In the genomic region with DNA sequence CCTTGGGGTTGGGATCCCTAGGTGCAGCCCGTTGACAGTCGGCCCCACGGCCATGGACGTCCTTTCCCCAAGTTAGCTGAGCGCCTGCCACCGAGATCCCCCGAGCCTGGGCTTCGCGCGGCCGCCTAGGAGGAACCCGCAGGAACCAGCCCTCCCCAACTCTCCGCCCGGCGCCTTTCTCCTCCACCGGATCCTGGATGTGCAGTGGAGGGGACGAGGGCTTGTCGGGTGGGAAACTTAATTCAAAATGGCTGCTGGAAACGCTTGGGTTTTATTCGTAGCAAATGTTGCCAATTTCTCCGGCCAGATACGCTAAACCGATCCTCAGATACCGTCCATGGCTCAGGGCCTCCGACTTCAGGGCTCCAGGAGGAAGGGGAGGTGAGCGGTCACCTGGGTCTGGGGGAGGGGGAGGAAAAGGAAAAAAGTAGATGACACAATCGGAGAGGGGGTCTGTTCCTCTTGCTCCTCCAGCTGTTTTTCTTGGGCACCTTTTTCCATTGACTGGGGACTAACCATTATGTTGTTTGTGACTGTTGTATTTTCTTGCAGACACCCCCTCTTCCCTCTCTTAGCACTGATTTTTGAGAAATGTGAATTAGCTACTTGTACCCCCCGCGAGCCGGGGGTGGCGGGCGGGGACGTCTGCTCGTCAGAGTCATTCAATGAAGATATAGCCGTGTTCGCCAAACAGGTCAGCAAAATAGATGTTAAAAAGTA, we compare ENCODE assay signal across 8 cellular contexts. TPM values are rescaled to one million over a fixed set of nuclear protein-coding genes. Genes with fewer than 3 reads are reported as not detected.
DNase-seq lines count a peak whose midpoint lies in the region; ATAC-seq and TF ChIP-seq lines count a peak whose summit lies in the region.

No MANE protein-coding gene starts in this region.

- H3K27me3 Mint-ChIP-seq in activated T-cell treated with anti-CD3 and anti-CD28 coated beads, Interleukin-2, amount 50 U/mL, for 4 hours (ENCODE audit: low read depth): peaks cover 77% of the 10 kb centered on the region

- H3K4me3 Mint-ChIP-seq in activated T-cell treated with anti-CD3 and anti-CD28 coated beads, Interleukin-2, amount 50 U/mL, for 4 hours: peak overlapping the region; percentile 16

- no peaks in the 10 kb centered on the region for H3K27me3 ChIP-seq in muscle layer of duodenum (ENCODE audit: low read depth, low read length)
- H3K27me3 ChIP-seq in upper lobe of left lung: peaks cover 0 to 8% (median under 1%) of the 10 kb centered on the region in 4 donors

- H3K4me1 ChIP-seq in muscle layer of duodenum (ENCODE audit: control insufficient read depth in 1 of 2, insufficient read depth in 2 of 2, low read length in 2 of 2) (peaks cover 0 to 4% of the 10 kb centered on the region in 2 donors), upper lobe of left lung (peaks cover 0 to 11% (median 3%) of the 10 kb centered on the region in 4 donors)

- no peaks in the 10 kb centered on the region for H3K9me3 Mint-ChIP-seq in activated T-cell treated with anti-CD3 and anti-CD28 coated beads, Interleukin-2, amount 50 U/mL, for 4 hours

- no peak for DNase-seq in activated T-cell treated with anti-CD3 and anti-CD28 coated beads, Interleukin-2, amount 50 U/mL, for 4 hours
- DNase-seq in activated T-cell treated with anti-CD3 and anti-CD28 coated beads for 4 hours: no peak
- peak; percentile 5 to 7 for DNase-seq in erythroblast (lab: John Stamatoyannopoulos, UW)
- DNase-seq in upper lobe of left lung: peak in 1 of 2 donors; percentile 77
- DNase-seq in NCI-H345 (lab: John Stamatoyannopoulos, UW): no peak

- H3K9me3 ChIP-seq in muscle layer of duodenum (ENCODE audit: control insufficient read depth in 1 of 2, low read length in 2 of 2): no peaks in the 10 kb centered on the region
- H3K9me3 ChIP-seq in upper lobe of left lung: no peaks in the 10 kb centered on the region

- TF ChIP-seq CTCF in upper lobe of left lung (IDR thresholded peaks at IDR 0.05): no peak

- no peak for TF ChIP-seq EP300 in upper lobe of left lung (IDR thresholded peaks at IDR 0.05)

- H3K27ac ChIP-seq in muscle layer of duodenum (ENCODE audit: low read length): peak overlapping the region; percentile 88
- peak overlapping the region; percentile 74 to 97 (median 94) for H3K27ac ChIP-seq in upper lobe of left lung

- WGBS in upper lobe of left lung, 2 donors: 16% methylated on average over 24 to 36 of the region's 36 CpGs

- no peak for ATAC-seq in activated T-cell treated with anti-CD3 and anti-CD28 coated beads, Interleukin-2, amount 50 U/mL, for 4 hours
- ATAC-seq in upper lobe of left lung (ENCODE audit: low FRiP score in 2 of 2): no peak
- ATAC-seq in GM18868 (IDR thresholded peaks at IDR 0.05; ENCODE audit: unreplicated experiment): no peak
- ATAC-seq in HG02840 (IDR thresholded peaks at IDR 0.05; ENCODE audit: low FRiP score, unreplicated experiment): no peak

- no peaks in the 10 kb centered on the region for H3K36me3 Mint-ChIP-seq in activated T-cell treated with anti-CD3 and anti-CD28 coated beads, Interleukin-2, amount 50 U/mL, for 4 hours (ENCODE audit: insufficient read depth)

- H3K4me3 ChIP-seq in muscle layer of duodenum (ENCODE audit: low read depth in 1 of 2, low read length in 2 of 2) (peak overlapping the region; percentile 81 to 93), upper lobe of left lung (peak overlapping the region; percentile 44 to 61 (median 59))

- TF ChIP-seq POLR2A in erythroblast (IDR thresholded peaks at IDR 0.05; ENCODE audit: low read length) (no peak), upper lobe of left lung (IDR thresholded peaks at IDR 0.05) (no peak)

- peaks cover 22% of the 10 kb centered on the region for H3K4me1 Mint-ChIP-seq in activated T-cell treated with anti-CD3 and anti-CD28 coated beads, Interleukin-2, amount 50 U/mL, for 4 hours (ENCODE audit: low read depth)

- no peaks in the 10 kb centered on the region for H3K36me3 ChIP-seq in muscle layer of duodenum (ENCODE audit: control insufficient read depth in 1 of 2, insufficient read depth in 2 of 2, low read length in 2 of 2)
- peaks cover 0 to 29% (median 5%) of the 10 kb centered on the region in 4 donors for H3K36me3 ChIP-seq in upper lobe of left lung

RNA-seq across cellular contexts. Expression of gene MEIS1, which starts 4.5 kb away (rescaled TPM):
- total RNA-seq in activated T-cell treated with anti-CD3 and anti-CD28 coated beads, Interleukin-2, amount 50 U/mL, for 4 hours: under 1 TPM; 0.46 to 0.53 (median 0.46) TPM
- 10 to 100 TPM; 23.1 to 43.9 (median 30.0) TPM for total RNA-seq in upper lobe of left lung

Comparison
In these comparisons a context has a peak if more than half of its experiments do, and no peak if none do; other contexts are left out.
1. DNase-seq: peak in erythroblast (2 of 2); none in activated T-cell treated with anti-CD3 and anti-CD28 coated beads, Interleukin-2, amount 50 U/mL, for 4 hours (single experiment), activated T-cell treated with anti-CD3 and anti-CD28 coated beads for 4 hours (single experiment) and NCI-H345 (single experiment).
2. RNA of gene MEIS1, which starts 4.5 kb away (total RNA-seq): 23.1 to 43.9 TPM in upper lobe of left lung; 0.46 to 0.53 TPM in activated T-cell treated with anti-CD3 and anti-CD28 coated beads, Interleukin-2, amount 50 U/mL, for 4 hours; every median in the first group is over 10 times any median in the second.